In genomic region chr17:31556969-31557620, GRCh38 we compare ENCODE assay signal across 12 cellular contexts.
"Had no signal": no experiment of that assay in that cellular context is flagged by ENCODE, and none has a peak within 500 bp of the region (broad histone marks: within the 10 kb centered on the region; RNA-seq: fewer than 3 reads in every experiment).

No MANE protein-coding gene starts in this region.

- H3K27me3 ChIP-seq: breast epithelium, hepatocyte had no signal

- H3K27me3 Mint-ChIP-seq: stimulated activated memory B cell treated with anti-CD40 and anti-IgM and Interleukin-4, amounts not matched to agents 10 μg/mL and 1 μg/mL and 100 μg/mL, for 72 hours had no signal

- H3K36me3 Mint-ChIP-seq: naive thymus-derived CD4-positive, alpha-beta T cell; stimulated activated memory B cell treated with anti-CD40 and anti-IgM and Interleukin-4, amounts not matched to agents 10 μg/mL and 1 μg/mL and 100 μg/mL, for 72 hours had no signal

- H3K9me3 Mint-ChIP-seq: activated CD4-positive, alpha-beta T cell treated with anti-CD3 and anti-CD28 coated beads, Interleukin-2, amount 10 ng/mL, durations not matched to agents 7 days and 5 days; dendritic cell treated with granulocyte-macrophage colony-stimulating factor and Interleukin-4, amounts not matched to agents 40 ng/mL and 50 ng/mL, for 4 days; naive thymus-derived CD4-positive, alpha-beta T cell; stimulated activated memory B cell treated with anti-CD40 and anti-IgM and Interleukin-4, amounts not matched to agents 10 μg/mL and 1 μg/mL and 100 μg/mL, for 72 hours had no signal

- H3K4me1 ChIP-seq: breast epithelium had no signal

- H3K36me3 ChIP-seq: breast epithelium had no signal

- H3K4me3 Mint-ChIP-seq: dendritic cell treated with granulocyte-macrophage colony-stimulating factor and Interleukin-4, amounts not matched to agents 40 ng/mL and 50 ng/mL, for 4 days; stimulated activated memory B cell treated with anti-CD40 and anti-IgM and Interleukin-4, amounts not matched to agents 10 μg/mL and 1 μg/mL and 100 μg/mL, for 72 hours had no signal

- H3K27ac Mint-ChIP-seq: dendritic cell treated with granulocyte-macrophage colony-stimulating factor and Interleukin-4, amounts not matched to agents 40 ng/mL and 50 ng/mL, for 4 days; stimulated activated memory B cell treated with anti-CD40 and anti-IgM and Interleukin-4, amounts not matched to agents 10 μg/mL and 1 μg/mL and 100 μg/mL, for 72 hours had no signal

- H3K4me3 ChIP-seq: breast epithelium, hepatocyte, lung had no signal

- ATAC-seq: esophagus mucosa; naive thymus-derived CD4-positive, alpha-beta T cell; stimulated activated memory B cell treated with anti-CD40 and anti-IgM and Interleukin-4, amounts not matched to agents 10 μg/mL and 1 μg/mL and 100 μg/mL, for 72 hours had no signal

- H3K9me3 ChIP-seq: breast epithelium had no signal

- H3K27ac ChIP-seq: breast epithelium, hepatocyte had no signal

- DNase-seq: activated CD4-positive, alpha-beta T cell treated with anti-CD3 and anti-CD28 coated beads, Interleukin-2, amount 10 ng/mL, durations not matched to agents 7 days and 5 days; activated CD8-positive, alpha-beta memory T cell treated with anti-CD3 and anti-CD28 coated beads for 24 hours; islet precursor cell; naive thymus-derived CD4-positive, alpha-beta T cell; retina; stimulated activated CD4-positive, alpha-beta T cell treated with anti-CD3 and anti-CD28 coated beads, Interleukin-2, amount 100 ng/mL, for 48 hours had no signal

- H3K4me2 ChIP-seq: hepatocyte had no signal

- H2AFZ ChIP-seq: hepatocyte had no signal
